ENCODE assay signal across 1 cellular context in the genomic region with DNA sequence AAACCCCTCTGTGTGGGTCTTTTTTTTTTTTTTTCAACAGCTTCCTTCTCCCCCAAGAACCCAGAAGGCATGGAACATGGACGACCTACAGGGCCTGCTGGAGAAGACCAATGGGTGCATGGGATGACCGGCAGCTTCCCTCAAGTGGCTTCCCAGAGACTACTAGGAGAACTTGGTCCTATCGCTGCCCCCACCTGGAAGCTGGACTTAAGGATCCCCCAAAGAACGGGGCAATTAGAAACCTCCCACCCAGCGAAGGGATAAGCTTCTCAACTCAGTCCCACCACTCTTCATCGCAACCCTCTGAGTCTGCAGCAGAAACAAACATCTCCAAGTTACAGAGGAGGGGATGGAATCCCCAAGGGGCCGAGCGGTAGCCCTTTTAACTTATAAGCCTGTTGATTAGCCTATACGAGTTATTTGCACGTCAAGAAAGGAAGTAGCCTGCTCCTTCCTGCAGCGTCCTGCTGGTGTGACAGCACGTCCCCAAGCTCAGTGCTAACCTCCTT.
A peak's percentile ranks its signal among the peaks of the same experiment; 100 is the strongest.
TF ChIP-seq lines count a peak whose summit lies in the region.

No MANE protein-coding gene starts in this region.

TF ChIP-seq in H1, 55 proteins besides CTCF, POLR2A, EP300 and RAD21:
- TF ChIP-seq YY1 (IDR thresholded peaks at IDR 0.05; ENCODE audit: low read depth, low read length) (no peak), BACH1 (IDR thresholded peaks at IDR 0.05; ENCODE audit: low read length) (no peak), TAF1 (IDR thresholded peaks at IDR 0.05; ENCODE audit: low read depth, low read length) (0 out of 2 replicates have a peak, but pooled peaks have one; percentile 31), CEBPB (IDR thresholded peaks at IDR 0.05; ENCODE audit: low read depth, low read length) (no peak)
- TF ChIP-seq, protein P1, sequence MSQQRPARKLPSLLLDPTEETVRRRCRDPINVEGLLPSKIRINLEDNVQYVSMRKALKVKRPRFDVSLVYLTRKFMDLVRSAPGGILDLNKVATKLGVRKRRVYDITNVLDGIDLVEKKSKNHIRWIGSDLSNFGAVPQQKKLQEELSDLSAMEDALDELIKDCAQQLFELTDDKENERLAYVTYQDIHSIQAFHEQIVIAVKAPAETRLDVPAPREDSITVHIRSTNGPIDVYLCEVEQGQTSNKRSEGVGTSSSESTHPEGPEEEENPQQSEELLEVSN (IDR thresholded peaks at IDR 0.05): no peak
